In genomic region chr1:204104331-204105222, GRCh38 we compare ENCODE assay signal across 9 cellular contexts. TPM values are rescaled to one million over a fixed set of nuclear protein-coding genes. Genes with fewer than 3 reads are reported as not detected.
DNase-seq lines count a peak whose midpoint lies in the region; ATAC-seq, FAIRE-seq and TF ChIP-seq lines count a peak whose summit lies in the region.
"Had no signal": no experiment of that assay in that cellular context is flagged by ENCODE, and none has a peak within 500 bp of the region (broad histone marks: within the 10 kb centered on the region; RNA-seq: fewer than 3 reads in every experiment).

No MANE protein-coding gene starts in this region.

- peak; percentile 20 for TF ChIP-seq POLR2A in endothelial cell of umbilical vein (IDR thresholded peaks at IDR 0.05; ENCODE audit: low read depth, low read length)

- in situ Hi-C loops in Panc1 (cut with HindIII; ENCODE audit: low pct_unique_long_range_greater_than_20kb, low sequenced_read_pairs) = no loop called here

- H3K4me2 ChIP-seq in endothelial cell of umbilical vein (ENCODE audit: insufficient read depth, low read length) = peak overlapping the region; percentile 35

- H3K4me3 Mint-ChIP-seq in osteocyte (ENCODE audit: unreplicated experiment) = no peak overlapping the region

- TF ChIP-seq CTCF in Panc1 (IDR thresholded peaks at IDR 0.05) = no peak
- no peak for TF ChIP-seq CTCF in endothelial cell of umbilical vein (IDR thresholded peaks at IDR 0.05; ENCODE audit: extremely low read depth in 1 of 2, insufficient read depth in 1 of 2, low read depth in 1 of 2, low read length in 2 of 2)
- no peak for TF ChIP-seq CTCF in osteocyte (IDR thresholded peaks at IDR 0.05)

- H3K4me3 ChIP-seq in Panc1 (ENCODE audit: low read depth in 2 of 2, low read length in 2 of 2) (no peak overlapping the region), endothelial cell of umbilical vein (replicated peaks in 1 of 3; ENCODE audit: insufficient read depth in 1 of 3, low read depth in 1 of 3, low read length in 3 of 3) (no peak overlapping the region)

- H2AFZ ChIP-seq in endothelial cell of umbilical vein (ENCODE audit: low read depth, low read length) = no peak overlapping the region

- no peaks in the 10 kb centered on the region for H3K27me3 ChIP-seq in Panc1 (ENCODE audit: control insufficient read depth, insufficient read depth, low read length)
- no peaks in the 10 kb centered on the region for H3K27me3 ChIP-seq in endothelial cell of umbilical vein (ENCODE audit: control insufficient read depth in 2 of 2, insufficient read depth in 2 of 2, low read length in 2 of 2)

- H3K4me1 Mint-ChIP-seq in osteocyte (ENCODE audit: unreplicated experiment) = peaks cover 25% of the 10 kb centered on the region

- H3K79me2 ChIP-seq in endothelial cell of umbilical vein (ENCODE audit: control insufficient read depth, insufficient read depth, low read length) = peaks cover 17% of the 10 kb centered on the region

- no peaks in the 10 kb centered on the region for H4K20me1 ChIP-seq in endothelial cell of umbilical vein (replicated peaks; ENCODE audit: control insufficient read depth, extremely low read depth, insufficient read depth, low read length)

- intact Hi-C loops in Panc1 (cut with micrococcal nuclease; ENCODE audit: unreplicated experiment) = no loop called here
- intact Hi-C loops in endothelial cell of umbilical vein (cut with micrococcal nuclease) = no loop called here

- peak overlapping the region; percentile 4 for H3K9ac ChIP-seq in endothelial cell of umbilical vein (replicated peaks; ENCODE audit: extremely low read depth, insufficient read depth, low read length)

- ATAC-seq in Panc1 = peak; percentile 67
- no peak for ATAC-seq in HG03280 (IDR thresholded peaks at IDR 0.05; ENCODE audit: unreplicated experiment)

- no peaks in the 10 kb centered on the region for H3K36me3 ChIP-seq in Panc1 (ENCODE audit: control insufficient read depth, insufficient read depth, low read length)
- H3K36me3 ChIP-seq in endothelial cell of umbilical vein (ENCODE audit: control insufficient read depth in 2 of 2, extremely low read depth in 1 of 2, insufficient read depth in 2 of 2, low read length in 2 of 2) = no peaks in the 10 kb centered on the region

- no peaks in the 10 kb centered on the region for H3K36me3 Mint-ChIP-seq in osteocyte (ENCODE audit: unreplicated experiment)

- peak; percentile 94 for DNase-seq in DMS153 treated with DMSO at 0.1 percent for 48 hours (lab: John Stamatoyannopoulos, UW; ENCODE audit: unreplicated experiment)
- DNase-seq in Panc1 (ENCODE audit: low read depth, low spot score) = no peak
- peak; percentile 53 for DNase-seq in endothelial cell of umbilical vein (ENCODE audit: low read depth, low spot score)
- DNase-seq in osteocyte (ENCODE audit: extremely low spot score, unreplicated experiment) = no peak
- DNase-seq in retina = no peak
- no peak for DNase-seq in hypothalamus (lab: John Stamatoyannopoulos, UW)
- no peak for DNase-seq in germinal center (ENCODE audit: low spot score)

- POLR2A ChIA-PET in Panc1 (lab: Charles Lee) = no interaction called here
- POLR2A ChIA-PET in endothelial cell of umbilical vein (lab: Charles Lee) = interaction anchor here (0.6 to 0.9 kb wide), 2 partner anchors 30 to 113 kb away, joined by 3 to 5 read pairs; no protein-coding TSS in a partner anchor

- H3K4me1 ChIP-seq in Panc1 (ENCODE audit: control insufficient read depth, insufficient read depth, low read length) (peaks cover 34% of the 10 kb centered on the region), endothelial cell of umbilical vein (ENCODE audit: control insufficient read depth, extremely low read depth, insufficient read depth, low read length) (peaks cover 57% of the 10 kb centered on the region)

- H3K27ac ChIP-seq in Panc1 (ENCODE audit: low read length) (peak overlapping the region; percentile 60), endothelial cell of umbilical vein (ENCODE audit: insufficient read depth, low read depth, low read length) (peak overlapping the region; percentile 73)

- FAIRE-seq in endothelial cell of umbilical vein (lab: Jason Lieb, UNC) = peak; percentile 89

- no peaks in the 10 kb centered on the region for H3K9me3 Mint-ChIP-seq in osteocyte (ENCODE audit: unreplicated experiment)

- BruUV-seq in Panc1 (replicated peaks; lab: Mats Ljungman, UMichigan) (no TSS peak), endothelial cell of umbilical vein (replicated peaks; lab: Mats Ljungman, UMichigan) (no TSS peak)

- CTCF ChIA-PET in Panc1 (lab: Charles Lee) = no interaction called here
- CTCF ChIA-PET in endothelial cell of umbilical vein (lab: Charles Lee) = interaction anchor here (0.6 to 6.8 kb wide), 6 partner anchors 21 to 233 kb away, joined by 3 to 50 read pairs (median 5); no protein-coding TSS in a partner anchor

- H3K27ac Mint-ChIP-seq in osteocyte (ENCODE audit: unreplicated experiment) = peak overlapping the region; percentile 36

- H3K9me3 ChIP-seq in Panc1 (ENCODE audit: control insufficient read depth, insufficient read depth, low read depth, low read length) = no peaks in the 10 kb centered on the region
- no peaks in the 10 kb centered on the region for H3K9me3 ChIP-seq in endothelial cell of umbilical vein (replicated peaks; ENCODE audit: control insufficient read depth, insufficient read depth, low read length)

- H3K27me3 Mint-ChIP-seq in osteocyte (ENCODE audit: unreplicated experiment) = no peaks in the 10 kb centered on the region

- dilution Hi-C loops in endothelial cell of umbilical vein (cut with MboI; ENCODE audit: extremely low pct_ligation_motif_present, low sequenced_read_pairs) = no loop called here

- no peaks in the 10 kb centered on the region for H3K9me1 ChIP-seq in endothelial cell of umbilical vein (replicated peaks; ENCODE audit: control insufficient read depth, extremely low read depth, insufficient read depth, low read length)

TF ChIP-seq in endothelial cell of umbilical vein, 7 proteins besides CTCF, POLR2A, EP300 and RAD21:
- TF ChIP-seq GATA2 (IDR thresholded peaks at IDR 0.05; ENCODE audit: insufficient read depth, insufficient read length, low read depth, low read length) = peak; percentile 94
- TF ChIP-seq FOS (IDR thresholded peaks at IDR 0.05; ENCODE audit: borderline replicate concordance, insufficient read depth, low read length) = peak; percentile 78
- no peak for TF ChIP-seq MAX (IDR thresholded peaks at IDR 0.05; ENCODE audit: insufficient read depth, insufficient read length)
- TF ChIP-seq MYC (IDR thresholded peaks at IDR 0.05; ENCODE audit: low read depth, low read length) = no peak
- no peak for TF ChIP-seq EZH2 (IDR thresholded peaks at IDR 0.05; ENCODE audit: borderline replicate concordance, low read depth, low read length, severe bottlenecking)
- peak; percentile 45 for TF ChIP-seq POLR2AphosphoS5 (IDR thresholded peaks at IDR 0.05; ENCODE audit: insufficient read depth, low read depth, low read length)
- peak; percentile 41 for TF ChIP-seq JUN (IDR thresholded peaks at IDR 0.05; ENCODE audit: borderline replicate concordance, insufficient read depth, insufficient read length, low read depth)
TF ChIP-seq in endothelial cell of umbilical vein: peak in this region for 4.

RNA-seq across cellular contexts. Expression of gene SOX13, which starts 31.7 kb away (rescaled TPM):
- total RNA-seq in Panc1 (2021; ENCODE audit: unreplicated experiment) (53.0 TPM), endothelial cell of umbilical vein (38.0 and 40.8 TPM in 2 replicates), osteocyte (11.7 and 12.5 TPM in 2 replicates)
- 60.8 TPM for polyA plus RNA-seq in Panc1 (2012; ENCODE audit: insufficient read length)
- 50.4 and 57.7 TPM in 2 replicates for polyA plus RNA-seq in endothelial cell of umbilical vein
- 26.7 and 27.7 TPM in 2 replicates for polyA plus RNA-seq in endothelial cell of umbilical vein (2011; cell fraction: cytosol; rRNA removed)
- polyA plus RNA-seq in endothelial cell of umbilical vein (2011; cell fraction: nucleus; rRNA removed) = 90.4 and 91.7 TPM in 2 replicates
- 12.4 and 13.2 TPM in 2 replicates for polyA plus RNA-seq in endothelial cell of umbilical vein (2012)
- polyA minus RNA-seq in endothelial cell of umbilical vein = 54.1 and 56.9 TPM in 2 replicates
- 28.9 TPM for polyA minus RNA-seq in endothelial cell of umbilical vein (2011; cell fraction: cytosol; rRNA and poly(A)+ RNA removed)
- polyA minus RNA-seq in endothelial cell of umbilical vein (2011; cell fraction: nucleus; rRNA and poly(A)+ RNA removed) = 42.6 and 56.7 TPM in 2 replicates

RNA-seq across cellular contexts. Expression of gene ETNK2, which starts 47.3 kb away (rescaled TPM):
- total RNA-seq in Panc1 (2021; ENCODE audit: unreplicated experiment) = 6.7 TPM
- polyA plus RNA-seq in Panc1 (2012; ENCODE audit: insufficient read length) = 6.0 TPM
- total RNA-seq in endothelial cell of umbilical vein = 13.5 and 15.5 TPM in 2 replicates
- 27.5 and 32.9 TPM in 2 replicates for polyA plus RNA-seq in endothelial cell of umbilical vein
- 21.2 and 23.3 TPM in 2 replicates for polyA plus RNA-seq in endothelial cell of umbilical vein (2011; cell fraction: cytosol; rRNA removed)
- polyA plus RNA-seq in endothelial cell of umbilical vein (2011; cell fraction: nucleus; rRNA removed) = 12.9 and 13.5 TPM in 2 replicates
- 17.5 and 18.0 TPM in 2 replicates for polyA plus RNA-seq in endothelial cell of umbilical vein (2012)
- 37.9 and 50.1 TPM in 2 replicates for polyA minus RNA-seq in endothelial cell of umbilical vein
- polyA minus RNA-seq in endothelial cell of umbilical vein (2011; cell fraction: cytosol; rRNA and poly(A)+ RNA removed) = not detected
- 9.8 and 10.2 TPM in 2 replicates for polyA minus RNA-seq in endothelial cell of umbilical vein (2011; cell fraction: nucleus; rRNA and poly(A)+ RNA removed)
- 15.4 and 15.9 TPM in 2 replicates for total RNA-seq in osteocyte
- total RNA-seq: T-helper 1 cell treated with Interleukin-12 subunit alpha and Interleukin-12 subunit beta and Interleukin-4 antibody, amounts not matched to agents 30 ng/mL and 1 ng/mL, for 36 hours had no signal

Comparison
In these comparisons a context has a peak if more than half of its experiments do, and no peak if none do; other contexts are left out.
1. DNase-seq: peak in DMS153 treated with DMSO at 0.1 percent for 48 hours (single experiment) and endothelial cell of umbilical vein (single experiment); none in Panc1 (single experiment), osteocyte (single experiment), retina (single experiment), hypothalamus (0 of 51) and germinal center (single experiment).